ENCODE assay signal across 9 cellular contexts in genomic region chr14:75521415-75522199, GRCh38. TPM values are rescaled to one million over a fixed set of nuclear protein-coding genes. Genes with fewer than 3 reads are reported as not detected.
DNase-seq lines count a peak whose midpoint lies in the region; ATAC-seq, FAIRE-seq and TF ChIP-seq lines count a peak whose summit lies in the region.
"Had no signal": no experiment of that assay in that cellular context is flagged by ENCODE, and none has a peak within 500 bp of the region (broad histone marks: within the 10 kb centered on the region; RNA-seq: fewer than 3 reads in every experiment).

No MANE protein-coding gene starts in this region.

- POLR2A ChIA-PET in H1 (lab: Charles Lee; ENCODE audit: partially characterized antibody) (no interaction called here), SK-N-SH (lab: Yijun Ruan, JAX) (no interaction called here)

- H4K20me1 ChIP-seq in KMS-11 (ENCODE audit: insufficient read depth): no peaks in the 10 kb centered on the region
- H4K20me1 ChIP-seq in H1 (replicated peaks in 1 of 2; ENCODE audit: control insufficient read depth in 1 of 2, insufficient read depth in 2 of 2, low read length in 2 of 2): no peaks in the 10 kb centered on the region
- no peaks in the 10 kb centered on the region for H4K20me1 ChIP-seq in SK-N-SH (ENCODE audit: insufficient read depth)

- CTCF ChIA-PET in activated naive CD4-positive, alpha-beta T cell treated with anti-CD3 and anti-CD28 coated beads for 36 hours (lab: Charles Lee): interaction anchor here (0.6 to 6.9 kb wide), 11 partner anchors 8 to 56 kb away, joined by 3 to 88 read pairs (median 5); no protein-coding TSS in a partner anchor
- CTCF ChIA-PET in H1 (lab: Charles Lee; ENCODE audit: partially characterized antibody) (interaction anchor here (0.5 to 11.7 kb wide), 7 partner anchors 14 to 171 kb away, joined by 3 to 135 read pairs (median 4); no protein-coding TSS in a partner anchor), SK-N-SH (lab: Yijun Ruan, JAX) (interaction anchor here (0.7 to 4.5 kb wide), 5 partner anchors 19 to 56 kb away, joined by 3 to 13 read pairs (median 4); partner anchors contain the start of gene FLVCR2)

- H3K4me3 Mint-ChIP-seq in activated naive CD4-positive, alpha-beta T cell treated with anti-CD3 and anti-CD28 coated beads for 36 hours: peak overlapping the region; percentile 99
- H3K4me3 Mint-ChIP-seq in type B pancreatic cell: peak overlapping the region; percentile 56

- WGBS in H1 (ENCODE audit: extremely low coverage in 1 of 2, insufficient coverage in 1 of 2, insufficient read length in 1 of 2, insufficient replicate concordance in 2 of 2, low coverage in 1 of 2, low lambda C conversion rate in 2 of 2, missing lambda C conversion rate in 1 of 2), 2 experiments: 81% methylated on average over 11 of the region's 11 CpGs; no CpG with 5 or more reads in 1 of the 2 experiments
- WGBS in SK-N-SH (ENCODE audit: low lambda C conversion rate): 69% methylated on average over 11 of the region's 11 CpGs

- no peaks in the 10 kb centered on the region for H3K79me2 ChIP-seq in KMS-11 (ENCODE audit: insufficient read depth, low read depth)
- H3K79me2 ChIP-seq in H1 (ENCODE audit: control insufficient read depth in 1 of 2, insufficient read depth in 2 of 2, low read length in 2 of 2): no peaks in the 10 kb centered on the region
- no peaks in the 10 kb centered on the region for H3K79me2 ChIP-seq in SK-N-SH (ENCODE audit: insufficient read depth)

- H3K4me2 ChIP-seq in KMS-11 (peak overlapping the region; percentile 86), H1 (ENCODE audit: insufficient read depth in 1 of 2, low read depth in 2 of 2, low read length in 2 of 2) (no peak overlapping the region), SK-N-SH (no peak overlapping the region)

- TF ChIP-seq EP300 in H1 (IDR thresholded peaks at IDR 0.05; ENCODE audit: borderline replicate concordance in 1 of 2, low read depth in 2 of 2, low read length in 2 of 2) (no peak), SK-N-SH (IDR thresholded peaks at IDR 0.05; ENCODE audit: borderline replicate concordance in 1 of 2, low read depth in 1 of 2, low read length in 1 of 2) (no peak)

- no peak overlapping the region for H2BK5ac ChIP-seq in H1 (ENCODE audit: low read depth, low read length)

- H3K9me3 ChIP-seq in H1 (ENCODE audit: insufficient read depth in 2 of 2, low read depth in 1 of 2, low read length in 1 of 2) (no peaks in the 10 kb centered on the region), SK-N-SH (no peaks in the 10 kb centered on the region)

- H3K36me3 ChIP-seq in KMS-11 (ENCODE audit: insufficient read depth) (no peaks in the 10 kb centered on the region), H1 (ENCODE audit: control insufficient read depth in 2 of 4, insufficient read depth in 4 of 4, low read length in 3 of 4) (no peaks in the 10 kb centered on the region), SK-N-SH (replicated peaks in 1 of 2; ENCODE audit: control insufficient read depth in 1 of 2, insufficient read depth in 2 of 2, low read length in 1 of 2) (no peaks in the 10 kb centered on the region)

- peak overlapping the region; percentile 75 for H3K27ac ChIP-seq in KMS-11
- no peak overlapping the region for H3K27ac ChIP-seq in H1 (ENCODE audit: low read depth, low read length)
- no peak overlapping the region for H3K27ac ChIP-seq in SK-N-SH (ENCODE audit: low read depth in 2 of 2, low read length in 1 of 2)

- peak overlapping the region; percentile 100 for H3K27ac Mint-ChIP-seq in activated naive CD4-positive, alpha-beta T cell treated with anti-CD3 and anti-CD28 coated beads for 36 hours
- peak overlapping the region; percentile 88 for H3K27ac Mint-ChIP-seq in type B pancreatic cell

- TF ChIP-seq POLR2A in H1 (IDR thresholded peaks at IDR 0.05; ENCODE audit: control extremely low read depth in 1 of 2, low read depth in 2 of 2, low read length in 2 of 2): no peak

- no peak overlapping the region for H3K23ac ChIP-seq in H1 (ENCODE audit: insufficient read length)

- H2BK120ac ChIP-seq in H1 (replicated peaks; ENCODE audit: low read depth, low read length): no peak overlapping the region

- TF ChIP-seq CTCF in KMS-11 (conservative IDR thresholded peaks at IDR 0.05; ENCODE audit: low read depth, low read length) (no peak), H1 (IDR thresholded peaks at IDR 0.05; ENCODE audit: control extremely low read depth in 1 of 3, insufficient read depth in 1 of 3, low read depth in 1 of 3, low read length in 3 of 3) (no peak), type B pancreatic cell (conservative IDR thresholded peaks at IDR 0.05) (no peak), SK-N-SH (IDR thresholded peaks at IDR 0.05) (no peak)

- H3K4me1 Mint-ChIP-seq in activated naive CD4-positive, alpha-beta T cell treated with anti-CD3 and anti-CD28 coated beads for 36 hours (ENCODE audit: low read depth): peaks cover 59% of the 10 kb centered on the region
- peaks cover 9% of the 10 kb centered on the region for H3K4me1 Mint-ChIP-seq in type B pancreatic cell (ENCODE audit: unreplicated experiment)

- H3K79me1 ChIP-seq in H1 (ENCODE audit: low read depth, low read length): no peaks in the 10 kb centered on the region

- H3K27me3 ChIP-seq in KMS-11 (ENCODE audit: insufficient read depth, low read depth) (no peaks in the 10 kb centered on the region), H1 (replicated peaks in 1 of 4; ENCODE audit: control insufficient read depth in 3 of 4, extremely low read depth in 1 of 4, insufficient read depth in 3 of 4, low read length in 3 of 4) (no peaks in the 10 kb centered on the region), SK-N-SH (ENCODE audit: insufficient read depth) (0 out of 2 replicates have a peak, but pooled peaks cover 3% of the 10 kb centered on the region)

- no peaks in the 10 kb centered on the region for H3K27me3 Mint-ChIP-seq in activated naive CD4-positive, alpha-beta T cell treated with anti-CD3 and anti-CD28 coated beads for 36 hours (ENCODE audit: low read depth)
- peaks cover 3% of the 10 kb centered on the region for H3K27me3 Mint-ChIP-seq in type B pancreatic cell

- H2AK5ac ChIP-seq in H1 (ENCODE audit: low read depth, low read length): no peak overlapping the region

- H3K14ac ChIP-seq in H1 (ENCODE audit: insufficient read length): no peak overlapping the region

- H3K36me3 Mint-ChIP-seq in activated naive CD4-positive, alpha-beta T cell treated with anti-CD3 and anti-CD28 coated beads for 36 hours (ENCODE audit: low read depth): peaks cover 45% of the 10 kb centered on the region
- no peaks in the 10 kb centered on the region for H3K36me3 Mint-ChIP-seq in type B pancreatic cell

- DNase-seq in activated naive CD4-positive, alpha-beta T cell treated with anti-CD3 and anti-CD28 coated beads for 36 hours: peak; percentile 37
- DNase-seq in activated naive CD4-positive, alpha-beta T cell treated with anti-CD3 and anti-CD28 coated beads, Interleukin-2, amount 50 U/mL, for 16 hours: no peak
- DNase-seq in H1 (ENCODE audit: low read depth in 1 of 2, low spot score in 2 of 2): no peak
- DNase-seq in type B pancreatic cell (ENCODE audit: extremely low spot score, unreplicated experiment): no peak
- DNase-seq in SK-N-SH: no peak

- no peak overlapping the region for H3K18ac ChIP-seq in H1 (ENCODE audit: extremely low read depth, low read length)

- TF ChIP-seq RAD21 in H1 (IDR thresholded peaks at IDR 0.05 in 1 of 2, conservative IDR thresholded peaks at IDR 0.05 in 1 of 2; ENCODE audit: low read depth in 2 of 2, low read length in 2 of 2): no peak
- TF ChIP-seq RAD21 in SK-N-SH (IDR thresholded peaks at IDR 0.05; ENCODE audit: low read length): no peak

- no peak overlapping the region for H4K8ac ChIP-seq in H1 (ENCODE audit: extremely low read depth, insufficient read depth, low read length)

- no peak for ATAC-seq in HG03457 (IDR thresholded peaks at IDR 0.05; ENCODE audit: unreplicated experiment)
- ATAC-seq in GM21737 (IDR thresholded peaks at IDR 0.05; ENCODE audit: unreplicated experiment): no peak

- peaks cover 15% of the 10 kb centered on the region for H3K4me1 ChIP-seq in KMS-11 (ENCODE audit: low read depth, poor library complexity, severe bottlenecking)
- H3K4me1 ChIP-seq in H1 (replicated peaks in 1 of 4; ENCODE audit: control insufficient read depth in 3 of 4, insufficient read depth in 4 of 4, low read length in 3 of 4): no peaks in the 10 kb centered on the region; a peak in 1 of 7 replicates
- no peaks in the 10 kb centered on the region for H3K4me1 ChIP-seq in SK-N-SH (ENCODE audit: control insufficient read depth in 1 of 2, insufficient read depth in 2 of 2, low read depth in 1 of 2, low read length in 1 of 2)

- no peak overlapping the region for H3K4ac ChIP-seq in H1 (replicated peaks; ENCODE audit: insufficient read length, low read depth, low read length)

- no peak overlapping the region for H2BK12ac ChIP-seq in H1 (ENCODE audit: low read depth, low read length)

- H3K9me3 Mint-ChIP-seq in activated naive CD4-positive, alpha-beta T cell treated with anti-CD3 and anti-CD28 coated beads for 36 hours: no peaks in the 10 kb centered on the region
- H3K9me3 Mint-ChIP-seq in type B pancreatic cell: peaks cover 5% of the 10 kb centered on the region

- H3F3A ChIP-seq in SK-N-SH (replicated peaks; ENCODE audit: insufficient read depth): no peaks in the 10 kb centered on the region

- H3K9me2 ChIP-seq in SK-N-SH: no peaks in the 10 kb centered on the region

- no peak overlapping the region for H2BK15ac ChIP-seq in H1 (ENCODE audit: low read length)

- FAIRE-seq in H1 (lab: Jason Lieb, UNC): no peak
- FAIRE-seq: astrocyte had no signal

- peak overlapping the region; percentile 96 for H2AFZ ChIP-seq in KMS-11 (ENCODE audit: low read depth)
- peak overlapping the region; percentile 42; the same call in 1 of the 2 replicates for H2AFZ ChIP-seq in H1 (ENCODE audit: low read length)
- H2AFZ ChIP-seq in SK-N-SH (ENCODE audit: low read depth): no peak overlapping the region

- H3K9ac ChIP-seq in KMS-11: peak overlapping the region; percentile 64; the same call in 1 of the 2 replicates
- no peak overlapping the region for H3K9ac ChIP-seq in H1 (replicated peaks in 1 of 4; ENCODE audit: extremely low read depth in 1 of 4, low read depth in 3 of 4, low read length in 3 of 4)
- H3K9ac ChIP-seq in SK-N-SH: no peak overlapping the region

- no peak overlapping the region for H4K91ac ChIP-seq in H1 (replicated peaks; ENCODE audit: insufficient read length, low read length)

- no peak overlapping the region for H2BK20ac ChIP-seq in H1 (ENCODE audit: low read length)

- no peaks in the 10 kb centered on the region for H3K23me2 ChIP-seq in H1 (ENCODE audit: low read depth, low read length)

- H3K4me3 ChIP-seq in KMS-11 (IDR thresholded peaks at IDR 0.05; ENCODE audit: insufficient read depth, low read depth, low read length) (no peak overlapping the region), H1 (ENCODE audit: extremely low read depth in 1 of 4, insufficient read depth in 2 of 4, low read depth in 3 of 4, low read length in 4 of 4) (no peak overlapping the region), SK-N-SH (ENCODE audit: low read depth in 2 of 2, low read length in 1 of 2) (no peak overlapping the region)

- no peak overlapping the region for H3K56ac ChIP-seq in H1 (replicated peaks; ENCODE audit: insufficient read length, low read depth, low read length)

- intact Hi-C loops in activated naive CD4-positive, alpha-beta T cell treated with anti-CD3 and anti-CD28 coated beads for 36 hours (cut with micrococcal nuclease): loop anchor here (1.0 to 10.0 kb wide), 7 partner anchors 11 to 1433 kb away; partner anchors contain the start of gene ERG28

- H4K5ac ChIP-seq in H1 (ENCODE audit: insufficient read length, low read depth, low read length): no peak overlapping the region

RNA-seq across cellular contexts. Expression of gene BATF, which starts 0.7 kb away (rescaled TPM):
- 100 to 1,000 TPM; 178 to 179 TPM for total RNA-seq in activated naive CD4-positive, alpha-beta T cell treated with anti-CD3 and anti-CD28 coated beads for 36 hours
- total RNA-seq in H1 (2021; fragmentation: NEBNext Ultra II Directional; extraction: Animal tissue kit (Norgen Biotek cat#: 25700)): not detected in 2 replicates
- polyA plus RNA-seq in H1 (2011; rRNA removed): 0.20 TPM in 1 of 2 replicates, not detected in the other
- not detected for polyA plus RNA-seq in H1 (2011; cell fraction: cytosol; rRNA removed)
- not detected for polyA plus RNA-seq in H1 (2011; cell fraction: nucleus; rRNA removed)
- polyA plus RNA-seq in H1 (2012, experiment 1 of 2): not detected in 4 replicates
- not detected for polyA plus RNA-seq in H1 (2012, experiment 2 of 2)
- not detected for polyA plus RNA-seq in H1 (2013, experiment 1 of 2)
- not detected for polyA plus RNA-seq in H1 (2013, experiment 2 of 2)
- polyA minus RNA-seq in H1 (2011; rRNA and poly(A)+ RNA removed): not detected in 2 replicates
- not detected for polyA minus RNA-seq in H1 (2011; cell fraction: cytosol; rRNA and poly(A)+ RNA removed)
- not detected for polyA minus RNA-seq in H1 (2011; cell fraction: nucleus; rRNA and poly(A)+ RNA removed)
- 2.2 and 2.6 TPM in 2 replicates for total RNA-seq in type B pancreatic cell (ENCODE audit: low replicate concordance)
- not detected in 2 replicates for polyA plus RNA-seq in SK-N-SH (2012; rRNA removed)
- polyA plus RNA-seq in SK-N-SH (2012; cell fraction: cytosol; rRNA removed): not detected in 2 replicates
- polyA plus RNA-seq in SK-N-SH (2012; cell fraction: nucleus; rRNA removed): not detected in 2 replicates
- total RNA-seq: astrocyte had no signal

RNA-seq across cellular contexts. Expression of gene FLVCR2, which starts 56.8 kb away (rescaled TPM):
- total RNA-seq in activated naive CD4-positive, alpha-beta T cell treated with anti-CD3 and anti-CD28 coated beads for 36 hours: 10 to 100 TPM in 1 of 2 experiments, 1 to 10 TPM in 1; 5.8 to 10.4 TPM
- 7.1 and 12.9 TPM in 2 replicates for total RNA-seq in H1 (2021; fragmentation: NEBNext Ultra II Directional; extraction: Animal tissue kit (Norgen Biotek cat#: 25700))
- polyA plus RNA-seq in H1 (2011; rRNA removed) (6.3 and 8.2 TPM in 2 replicates), SK-N-SH (2012; rRNA removed) (0.05 and 0.08 TPM in 2 replicates)
- polyA plus RNA-seq in H1 (2011; cell fraction: cytosol; rRNA removed): 6.4 TPM
- polyA plus RNA-seq in H1 (2011; cell fraction: nucleus; rRNA removed): 5.9 TPM
- 5.9 to 9.1 TPM (median 7.6 TPM) in 4 replicates for polyA plus RNA-seq in H1 (2012, experiment 1 of 2)
- 5.3 TPM for polyA plus RNA-seq in H1 (2012, experiment 2 of 2)
- 6.3 TPM for polyA plus RNA-seq in H1 (2013, experiment 1 of 2)
- polyA plus RNA-seq in H1 (2013, experiment 2 of 2): 7.3 TPM
- polyA minus RNA-seq in H1 (2011; rRNA and poly(A)+ RNA removed): 15.8 and 17.9 TPM in 2 replicates
- polyA minus RNA-seq in H1 (2011; cell fraction: cytosol; rRNA and poly(A)+ RNA removed): 4.8 TPM
- 7.7 TPM for polyA minus RNA-seq in H1 (2011; cell fraction: nucleus; rRNA and poly(A)+ RNA removed)
- total RNA-seq in type B pancreatic cell (ENCODE audit: low replicate concordance): 5.6 and 11.8 TPM in 2 replicates
- polyA plus RNA-seq in SK-N-SH (2012; cell fraction: cytosol; rRNA removed): 0.03 and 0.07 TPM in 2 replicates
- polyA plus RNA-seq in SK-N-SH (2012; cell fraction: nucleus; rRNA removed): 0.14 TPM in 2 replicates

Comparison
In these comparisons a context has a peak if more than half of its experiments do, and no peak if none do; other contexts are left out.
1. RNA of gene BATF, which starts 0.7 kb away (total RNA-seq): 178 to 179 TPM in activated naive CD4-positive, alpha-beta T cell treated with anti-CD3 and anti-CD28 coated beads for 36 hours; 2.2 to 2.6 TPM in type B pancreatic cell and not detected in H1; every median in the first group is over 10 times any median in the second.